1 cellular context compared by ENCODE assay signal in the genomic region with DNA sequence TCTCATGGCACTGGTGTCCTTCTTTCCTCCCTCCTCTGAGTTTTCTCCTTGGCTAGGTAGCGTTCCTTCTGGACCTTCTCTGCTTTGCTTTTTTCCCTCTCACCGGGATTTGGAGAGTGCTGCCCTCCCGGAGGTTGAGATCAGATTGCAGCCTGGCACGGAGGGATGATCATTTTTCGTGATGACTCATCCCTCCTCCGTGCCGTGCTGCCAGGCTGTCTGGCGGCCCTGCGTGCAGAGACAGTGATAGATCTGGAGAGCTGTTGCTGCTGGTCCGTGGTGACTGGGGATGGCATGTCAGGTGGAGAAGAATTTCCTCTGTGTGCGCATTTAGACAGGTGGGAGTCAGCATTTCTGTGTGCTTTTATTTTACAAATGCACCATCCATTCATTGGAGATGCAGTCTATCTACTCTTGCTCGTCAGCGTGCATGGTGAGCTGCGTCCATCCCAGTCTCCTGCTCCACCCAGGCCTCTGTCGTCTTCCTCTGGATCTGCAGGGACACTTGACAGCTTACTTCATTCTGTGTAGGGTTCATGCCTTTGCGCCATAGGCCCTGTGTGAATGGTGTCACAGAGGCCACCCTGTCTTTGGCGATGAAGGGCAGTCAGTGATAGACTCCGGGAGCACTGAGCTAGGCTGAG.
A peak's percentile ranks its signal among the peaks of the same experiment; 100 is the strongest.
TF ChIP-seq lines count a peak whose summit lies in the region.

No MANE protein-coding gene starts in this region.

TF ChIP-seq in SK-N-SH, 30 proteins besides CTCF, POLR2A, EP300 and RAD21 (continued from another document):
- peak; percentile 94 for TF ChIP-seq PBX3 (IDR thresholded peaks at IDR 0.05)
